In genomic region chr6:56033451-56033850, GRCh38 we compare ENCODE assay signal across 31 cellular contexts.
"Had no signal": no experiment of that assay in that cellular context is flagged by ENCODE, and none has a peak within 500 bp of the region (broad histone marks: within the 10 kb centered on the region; RNA-seq: fewer than 3 reads in every experiment).

No MANE protein-coding gene starts in this region.

- H3K36me3 ChIP-seq: ascending aorta, breast epithelium, cardiac muscle cell, colonic mucosa, gastrocnemius medialis had no signal

- H3K27ac Mint-ChIP-seq: activated CD4-positive, alpha-beta memory T cell treated with anti-CD3 and anti-CD28 coated beads for 36 hours; activated CD4-positive, alpha-beta T cell treated with anti-CD3 and anti-CD28 coated beads for 36 hours; activated CD4-positive, alpha-beta T cell treated with anti-CD3 and anti-CD28 coated beads, Interleukin-2, amount 10 ng/mL, durations not matched to agents 24 days and 14 days; activated CD8-positive, alpha-beta memory T cell treated with anti-CD3 and anti-CD28 coated beads, Interleukin-2, amount 10 ng/mL, durations not matched to agents 7 days and 5 days; activated CD8-positive, alpha-beta T cell treated with anti-CD3 and anti-CD28 coated beads, Interleukin-2, amount 10 ng/mL, durations not matched to agents 7 days and 5 days; activated naive CD4-positive, alpha-beta T cell treated with anti-CD3 and anti-CD28 coated beads, Interleukin-2, amount 10 ng/mL, durations not matched to agents 7 days and 5 days; activated naive CD4-positive, alpha-beta T cell treated with anti-CD3 and anti-CD28 coated beads, Interleukin-2, amount 50 U/mL, for 72 hours; activated naive CD8-positive, alpha-beta T cell treated with anti-CD3 and anti-CD28 coated beads, Interleukin-2, amount 10 ng/mL, durations not matched to agents 7 days and 5 days; activated T-cell treated with anti-CD3 and anti-CD28 coated beads, Interleukin-2, amount 50 U/mL, for 24 hours; activated T-cell treated with anti-CD3 and anti-CD28 coated beads, Interleukin-2, amount 50 U/mL, for 72 hours; T-helper 17 cell; T-helper 2 cell treated with Interferon-gamma antibody and Interleukin-4, amounts not matched to agents 5 μg/mL and 100 μg/mL, for 36 hours had no signal

- H3K4me1 Mint-ChIP-seq: activated CD4-positive, alpha-beta T cell treated with anti-CD3 and anti-CD28 coated beads for 36 hours; activated CD4-positive, alpha-beta T cell treated with anti-CD3 and anti-CD28 coated beads, Interleukin-2, amount 10 ng/mL, durations not matched to agents 24 days and 14 days; activated CD8-positive, alpha-beta memory T cell treated with anti-CD3 and anti-CD28 coated beads, Interleukin-2, amount 10 ng/mL, durations not matched to agents 7 days and 5 days; activated naive CD4-positive, alpha-beta T cell treated with anti-CD3 and anti-CD28 coated beads, Interleukin-2, amount 10 ng/mL, durations not matched to agents 7 days and 5 days; activated naive CD8-positive, alpha-beta T cell treated with anti-CD3 and anti-CD28 coated beads, Interleukin-2, amount 10 ng/mL, durations not matched to agents 7 days and 5 days; T-helper 17 cell had no signal

- H3K4me1 ChIP-seq: breast epithelium, colonic mucosa, gastrocnemius medialis had no signal

- ATAC-seq: activated CD4-positive, alpha-beta T cell treated with anti-CD3 and anti-CD28 coated beads for 36 hours; activated CD8-positive, alpha-beta memory T cell treated with anti-CD3 and anti-CD28 coated beads, Interleukin-2, amount 10 ng/mL, durations not matched to agents 7 days and 5 days; activated CD8-positive, alpha-beta T cell treated with anti-CD3 and anti-CD28 coated beads, Interleukin-2, amount 10 ng/mL, durations not matched to agents 7 days and 5 days; activated naive CD4-positive, alpha-beta T cell treated with anti-CD3 and anti-CD28 coated beads, Interleukin-2, amount 50 U/mL, for 72 hours; activated T-cell treated with anti-CD3 and anti-CD28 coated beads, Interleukin-2, amount 50 U/mL, for 72 hours; esophagus mucosa; gastrocnemius medialis; T-helper 17 cell had no signal

- H3K27ac ChIP-seq: breast epithelium, cardiac muscle cell, colonic mucosa, gastrocnemius medialis had no signal

- H3K9me3 Mint-ChIP-seq: activated CD4-positive, alpha-beta T cell treated with anti-CD3 and anti-CD28 coated beads, Interleukin-2, amount 10 ng/mL, durations not matched to agents 24 days and 14 days; activated naive CD4-positive, alpha-beta T cell treated with anti-CD3 and anti-CD28 coated beads, Interleukin-2, amount 10 ng/mL, durations not matched to agents 7 days and 5 days; activated naive CD8-positive, alpha-beta T cell treated with anti-CD3 and anti-CD28 coated beads, Interleukin-2, amount 10 ng/mL, durations not matched to agents 7 days and 5 days; T-helper 2 cell treated with Interferon-gamma antibody and Interleukin-4, amounts not matched to agents 5 μg/mL and 100 μg/mL, for 36 hours had no signal

- H3K4me3 ChIP-seq: ascending aorta, breast epithelium, cardiac muscle cell, colonic mucosa, gastrocnemius medialis had no signal

- H3K27me3 ChIP-seq: ascending aorta, breast epithelium, cardiac muscle cell, colonic mucosa, gastrocnemius medialis had no signal

- H3K4me3 Mint-ChIP-seq: activated CD4-positive, alpha-beta memory T cell treated with anti-CD3 and anti-CD28 coated beads for 36 hours; activated CD4-positive, alpha-beta T cell treated with anti-CD3 and anti-CD28 coated beads for 36 hours; activated CD4-positive, alpha-beta T cell treated with anti-CD3 and anti-CD28 coated beads, Interleukin-2, amount 10 ng/mL, durations not matched to agents 24 days and 14 days; activated CD8-positive, alpha-beta memory T cell treated with anti-CD3 and anti-CD28 coated beads, Interleukin-2, amount 10 ng/mL, durations not matched to agents 7 days and 5 days; activated CD8-positive, alpha-beta T cell treated with anti-CD3 and anti-CD28 coated beads, Interleukin-2, amount 10 ng/mL, durations not matched to agents 7 days and 5 days; activated naive CD4-positive, alpha-beta T cell treated with anti-CD3 and anti-CD28 coated beads, Interleukin-2, amount 10 ng/mL, durations not matched to agents 7 days and 5 days; activated naive CD8-positive, alpha-beta T cell treated with anti-CD3 and anti-CD28 coated beads, Interleukin-2, amount 10 ng/mL, durations not matched to agents 7 days and 5 days; activated T-cell treated with anti-CD3 and anti-CD28 coated beads, Interleukin-2, amount 50 U/mL, for 24 hours; activated T-cell treated with anti-CD3 and anti-CD28 coated beads, Interleukin-2, amount 50 U/mL, for 72 hours; brain; T-helper 17 cell; T-helper 2 cell treated with Interferon-gamma antibody and Interleukin-4, amounts not matched to agents 5 μg/mL and 100 μg/mL, for 36 hours had no signal

- H3K9me3 ChIP-seq: ascending aorta, breast epithelium, colonic mucosa, gastrocnemius medialis had no signal

- H3K36me3 Mint-ChIP-seq: activated CD4-positive, alpha-beta memory T cell treated with anti-CD3 and anti-CD28 coated beads for 36 hours; activated CD8-positive, alpha-beta memory T cell treated with anti-CD3 and anti-CD28 coated beads, Interleukin-2, amount 10 ng/mL, durations not matched to agents 7 days and 5 days; activated naive CD4-positive, alpha-beta T cell treated with anti-CD3 and anti-CD28 coated beads, Interleukin-2, amount 10 ng/mL, durations not matched to agents 7 days and 5 days; activated naive CD4-positive, alpha-beta T cell treated with anti-CD3 and anti-CD28 coated beads, Interleukin-2, amount 50 U/mL, for 72 hours; activated naive CD8-positive, alpha-beta T cell treated with anti-CD3 and anti-CD28 coated beads, Interleukin-2, amount 10 ng/mL, durations not matched to agents 7 days and 5 days; brain had no signal

- H3K27me3 Mint-ChIP-seq: activated CD4-positive, alpha-beta memory T cell treated with anti-CD3 and anti-CD28 coated beads for 36 hours; activated CD4-positive, alpha-beta T cell treated with anti-CD3 and anti-CD28 coated beads for 36 hours; activated CD4-positive, alpha-beta T cell treated with anti-CD3 and anti-CD28 coated beads, Interleukin-2, amount 10 ng/mL, durations not matched to agents 24 days and 14 days; activated CD8-positive, alpha-beta memory T cell treated with anti-CD3 and anti-CD28 coated beads, Interleukin-2, amount 10 ng/mL, durations not matched to agents 7 days and 5 days; activated naive CD4-positive, alpha-beta T cell treated with anti-CD3 and anti-CD28 coated beads, Interleukin-2, amount 10 ng/mL, durations not matched to agents 7 days and 5 days; activated naive CD8-positive, alpha-beta T cell treated with anti-CD3 and anti-CD28 coated beads, Interleukin-2, amount 10 ng/mL, durations not matched to agents 7 days and 5 days; activated T-cell treated with anti-CD3 and anti-CD28 coated beads, Interleukin-2, amount 50 U/mL, for 24 hours; brain; T-helper 17 cell had no signal

- DNase-seq: activated CD4-positive, alpha-beta memory T cell treated with anti-CD3 and anti-CD28 coated beads for 36 hours; activated CD4-positive, alpha-beta T cell treated with anti-CD3 and anti-CD28 coated beads for 36 hours; activated CD4-positive, alpha-beta T cell treated with anti-CD3 and anti-CD28 coated beads, Interleukin-2, amount 10 ng/mL, durations not matched to agents 24 days and 14 days; activated CD4-positive, CD25-positive, alpha-beta regulatory T cell; activated CD4-positive, CD25-positive, alpha-beta regulatory T cell treated with anti-CD3 and anti-CD28 coated beads, Interleukin-2, amount 50 U/mL, for 72 hours; activated CD8-positive, alpha-beta memory T cell treated with anti-CD3 and anti-CD28 coated beads, Interleukin-2, amount 10 ng/mL, durations not matched to agents 7 days and 5 days; activated CD8-positive, alpha-beta memory T cell treated with anti-CD3 and anti-CD28 coated beads, Interleukin-2, amount 50 U/mL, for 4 hours; activated CD8-positive, alpha-beta T cell treated with anti-CD3 and anti-CD28 coated beads, Interleukin-2, amount 10 ng/mL, durations not matched to agents 7 days and 5 days; activated gamma-delta T cell; activated naive CD4-positive, alpha-beta T cell; activated naive CD4-positive, alpha-beta T cell treated with anti-CD3 and anti-CD28 coated beads, Interleukin-2, amount 10 ng/mL, durations not matched to agents 7 days and 5 days; activated naive CD8-positive, alpha-beta T cell treated with anti-CD3 and anti-CD28 coated beads, Interleukin-2, amount 10 ng/mL, durations not matched to agents 7 days and 5 days; activated T-cell treated with anti-CD3 and anti-CD28 coated beads, Interleukin-2, amount 50 U/mL, for 24 hours; activated T-cell treated with anti-CD3 and anti-CD28 coated beads, Interleukin-2, amount 50 U/mL, for 72 hours; central memory CD4-positive, alpha-beta T cell; cerebellar nuclear complex; colonic mucosa; effector CD8-positive, alpha-beta T cell; foreskin fibroblast; gastrocnemius medialis; glutamatergic neuron; T-helper 1 cell; T-helper 17 cell; T1000 had no signal
